1 cellular context compared by ENCODE assay signal in the genomic region with DNA sequence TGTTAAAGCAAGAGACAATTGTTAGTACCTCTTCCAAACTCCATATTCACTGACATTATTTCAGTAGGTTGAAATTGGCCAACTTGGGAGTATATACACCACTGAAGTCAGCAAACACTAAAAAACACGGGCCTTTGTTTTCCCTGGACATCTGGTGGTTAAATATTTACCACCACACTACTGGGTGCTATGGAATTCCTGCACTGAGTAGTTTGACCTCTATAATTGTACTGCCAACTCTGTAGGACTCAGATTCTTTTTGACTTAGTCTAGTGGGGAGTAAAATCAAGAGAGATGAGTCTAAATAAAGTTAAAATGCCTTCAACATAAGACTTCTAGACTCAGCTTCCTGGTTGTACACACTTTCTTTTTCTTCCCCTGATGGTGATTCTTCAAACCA.
TF ChIP-seq lines count a peak whose summit lies in the region.

No MANE protein-coding gene starts in this region.

TF ChIP-seq in GM12878, 131 proteins besides CTCF, POLR2A, EP300 and RAD21 (continued from another document):
- TF ChIP-seq SMAD1 (IDR thresholded peaks at IDR 0.05; ENCODE audit: low read depth, partially characterized antibody) (no peak), KAT2A (conservative IDR thresholded peaks at IDR 0.05; ENCODE audit: control insufficient read depth, low read depth, low read length) (no peak)
